In genomic region chr6:28838289-28838633, GRCh38 we compare ENCODE assay signal across 8 cellular contexts.
DNase-seq lines count a peak whose midpoint lies in the region; ATAC-seq and TF ChIP-seq lines count a peak whose summit lies in the region.

No MANE protein-coding gene starts in this region.

- peak overlapping the region; percentile 95 for H3K4me3 Mint-ChIP-seq in activated naive CD4-positive, alpha-beta T cell treated with anti-CD3 and anti-CD28 coated beads for 36 hours

- peak; percentile 46 for ATAC-seq in GM21619 (IDR thresholded peaks at IDR 0.05; ENCODE audit: unreplicated experiment)

- H3K4me3 ChIP-seq in Karpas-422 (ENCODE audit: low read length) (peak overlapping the region; percentile 75), osteoblast (ENCODE audit: insufficient read depth, low read length) (peak overlapping the region; percentile 75), transverse colon (peak overlapping the region; percentile 29 to 60 (median 51))

- H3K27me3 Mint-ChIP-seq in activated naive CD4-positive, alpha-beta T cell treated with anti-CD3 and anti-CD28 coated beads for 36 hours (ENCODE audit: low read depth) = peaks cover 27% of the 10 kb centered on the region

- peak overlapping the region; percentile 97; the same call in 1 of the 2 replicates for H2AFZ ChIP-seq in Karpas-422 (ENCODE audit: low read length)
- H2AFZ ChIP-seq in osteoblast (ENCODE audit: low read length) = peak overlapping the region; percentile 95

- in situ Hi-C loops in SK-MEL-5 (cut with HindIII; ENCODE audit: low pct_unique_long_range_greater_than_20kb, low sequenced_read_pairs) = no loop called here
- in situ Hi-C loops in transverse colon (cut with MboI; ENCODE audit: low pct_ligation_motif_present in 1 of 4, low pct_unique_long_range_greater_than_20kb in 1 of 4, low sequenced_read_pairs in 3 of 4) = loop anchor here (5.0 to 25.0 kb wide), 3 partner anchors 174 to 179 kb away; partner anchors contain the start of gene ZNF311 (in 1 of the 4)

- no peaks in the 10 kb centered on the region for H3K9me3 Mint-ChIP-seq in activated naive CD4-positive, alpha-beta T cell treated with anti-CD3 and anti-CD28 coated beads for 36 hours

- peaks cover 9% of the 10 kb centered on the region for H3K4me1 Mint-ChIP-seq in activated naive CD4-positive, alpha-beta T cell treated with anti-CD3 and anti-CD28 coated beads for 36 hours (ENCODE audit: low read depth)

- intact Hi-C loops in activated naive CD4-positive, alpha-beta T cell treated with anti-CD3 and anti-CD28 coated beads for 36 hours (cut with micrococcal nuclease) = loop anchor here (1.0 to 10.0 kb wide), 7 partner anchors 25 to 789 kb away; no protein-coding TSS in a partner anchor
- intact Hi-C loops in transverse colon (cut with DNase I; ENCODE audit: low total_unique reads) = loop anchor here (2.0 kb wide), 1 partner anchor 179 kb away; no protein-coding TSS in a partner anchor

- DNase-seq in DMS 273 (lab: John Stamatoyannopoulos, UW; ENCODE audit: unreplicated experiment) (peak; percentile 88), Karpas-422 (peak; percentile 92), SK-MEL-5 (ENCODE audit: low read depth, low spot score) (peak; percentile 77), glomerular endothelial cell (ENCODE audit: extremely low read depth, low read depth, low spot score) (peak; percentile 77), osteoblast (ENCODE audit: insufficient read length, low spot score, missing footprints) (peak; percentile 84), transverse colon (peak; percentile 67)
- peak; percentile 79 for DNase-seq in activated naive CD4-positive, alpha-beta T cell treated with anti-CD3 and anti-CD28 coated beads for 36 hours

- peak overlapping the region; percentile 86 for H3K27ac Mint-ChIP-seq in activated naive CD4-positive, alpha-beta T cell treated with anti-CD3 and anti-CD28 coated beads for 36 hours

- 0 to 2% methylated on average over 9 to 11 of the region's 11 CpGs for WGBS in transverse colon (ENCODE audit: low coverage in 1 of 2), 2 donors

- peaks cover 1% of the 10 kb centered on the region for H3K36me3 Mint-ChIP-seq in activated naive CD4-positive, alpha-beta T cell treated with anti-CD3 and anti-CD28 coated beads for 36 hours (ENCODE audit: low read depth)

- H3K9me3 ChIP-seq in Karpas-422 (ENCODE audit: low read length) (no peaks in the 10 kb centered on the region), osteoblast (ENCODE audit: low read depth, low read length) (no peaks in the 10 kb centered on the region), transverse colon (no peaks in the 10 kb centered on the region)

- H3K36me3 ChIP-seq in Karpas-422 (ENCODE audit: insufficient read depth, low read length) (no peaks in the 10 kb centered on the region), osteoblast (ENCODE audit: insufficient read depth, low read length) (no peaks in the 10 kb centered on the region), transverse colon (no peaks in the 10 kb centered on the region)

- TF ChIP-seq CTCF in osteoblast (IDR thresholded peaks at IDR 0.05; ENCODE audit: extremely low read depth, low read depth, low read length) (no peak), transverse colon (IDR thresholded peaks at IDR 0.05) (no peak)

- H3K27me3 ChIP-seq in Karpas-422 (ENCODE audit: low read length) = no peaks in the 10 kb centered on the region
- H3K27me3 ChIP-seq in osteoblast (ENCODE audit: insufficient read depth, low read length) = no peaks in the 10 kb centered on the region
- H3K27me3 ChIP-seq in transverse colon = peaks cover 59% of the 10 kb centered on the region

- TF ChIP-seq POLR2A in transverse colon (IDR thresholded peaks at IDR 0.05) = no peak

- no peak overlapping the region for H3K27ac ChIP-seq in Karpas-422 (ENCODE audit: low read length)
- H3K27ac ChIP-seq in osteoblast (ENCODE audit: low read depth, low read length) = peak overlapping the region; percentile 49
- H3K27ac ChIP-seq in transverse colon = peak overlapping the region; percentile 71 to 79 (median 74)

- CTCF ChIA-PET in activated naive CD4-positive, alpha-beta T cell treated with anti-CD3 and anti-CD28 coated beads for 36 hours (lab: Charles Lee) = interaction anchor here (0.6 to 5.3 kb wide), 26 partner anchors 10 to 1336 kb away, joined by 3 to 72 read pairs (median 7); partner anchors contain the start of gene TRIM27

- H3K9me2 ChIP-seq in Karpas-422 (replicated peaks; ENCODE audit: insufficient read depth, low read length) = no peaks in the 10 kb centered on the region

- H4K20me1 ChIP-seq in Karpas-422 (ENCODE audit: insufficient read depth, low read depth, low read length) (no peaks in the 10 kb centered on the region), osteoblast (ENCODE audit: insufficient read depth, low read length) (no peaks in the 10 kb centered on the region)

- peak overlapping the region; percentile 74 for H3K9ac ChIP-seq in Karpas-422 (ENCODE audit: low read length)

- H3K79me2 ChIP-seq in Karpas-422 (ENCODE audit: low read length) = no peaks in the 10 kb centered on the region
- no peaks in the 10 kb centered on the region for H3K79me2 ChIP-seq in osteoblast (ENCODE audit: insufficient read depth, low read length)

- no peak for TF ChIP-seq EP300 in transverse colon (IDR thresholded peaks at IDR 0.05; ENCODE audit: low read depth)

- peaks cover 16% of the 10 kb centered on the region for H3K4me1 ChIP-seq in Karpas-422 (ENCODE audit: low read length)
- peaks cover 5% of the 10 kb centered on the region for H3K4me1 ChIP-seq in osteoblast (ENCODE audit: insufficient read depth, low read length)
- H3K4me1 ChIP-seq in transverse colon = peaks cover 0 to 21% (median 11%) of the 10 kb centered on the region in 4 donors

- H3K4me2 ChIP-seq in Karpas-422 (ENCODE audit: low read depth, low read length, poor library complexity, severe bottlenecking) (peak overlapping the region; percentile 88), osteoblast (ENCODE audit: insufficient read depth, low read length) (peak overlapping the region; percentile 84)
